In genomic region chr3:124639406-124640237, GRCh38 we compare ENCODE assay signal across 11 cellular contexts.
DNase-seq lines count a peak whose midpoint lies in the region; ATAC-seq and TF ChIP-seq lines count a peak whose summit lies in the region.
"Had no signal": no experiment of that assay in that cellular context is flagged by ENCODE, and none has a peak within 500 bp of the region (broad histone marks: within the 10 kb centered on the region; RNA-seq: fewer than 3 reads in every experiment).

No MANE protein-coding gene starts in this region.

- H3K9me3 ChIP-seq in ascending aorta = no peaks in the 10 kb centered on the region

- ATAC-seq in HG02885 (IDR thresholded peaks at IDR 0.05; ENCODE audit: poor library complexity, unreplicated experiment) = peak; percentile 59
- peak; percentile 77 to 82 for ATAC-seq in natural killer cell treated with Interleukin-12 subunit alpha and Interleukin-12 subunit beta and Interleukin-15 and Interleukin-18, amount 100 ng/mL, for 72 hours

- no peaks in the 10 kb centered on the region for H3K36me3 Mint-ChIP-seq in natural killer cell treated with Interleukin-12 subunit alpha and Interleukin-12 subunit beta and Interleukin-15 and Interleukin-18, amount 100 ng/mL, for 72 hours

- no peak overlapping the region for H3K4me3 ChIP-seq in ascending aorta

- no peak overlapping the region for H3K27ac ChIP-seq in ascending aorta
- H3K27ac ChIP-seq: 22Rv1 had no signal

- peak overlapping the region; percentile 12 to 39 for H3K27ac Mint-ChIP-seq in natural killer cell treated with Interleukin-12 subunit alpha and Interleukin-12 subunit beta and Interleukin-15 and Interleukin-18, amount 100 ng/mL, for 72 hours

- H3K36me3 ChIP-seq in ascending aorta = peaks cover 25 to 50% of the 10 kb centered on the region in 2 donors

- peak; percentile 20 for DNase-seq in SIG-M5 treated with dmso at 0.1 percent for 504 hours (lab: John Stamatoyannopoulos, UW; ENCODE audit: unreplicated experiment)
- no peak for DNase-seq in SIG-M5 (lab: John Stamatoyannopoulos, UW)
- peak; percentile 40 for DNase-seq in SW480 (ENCODE audit: low spot score)
- peak; percentile 63 for DNase-seq in natural killer cell treated with Interleukin-12 subunit alpha and Interleukin-12 subunit beta and Interleukin-15 and Interleukin-18, amount 100 ng/mL, for 72 hours (ENCODE audit: low spot score)
- DNase-seq in ascending aorta (ENCODE audit: low spot score in 2 of 2) = no peak
- DNase-seq in GF-D8 (lab: John Stamatoyannopoulos, UW) = no peak
- no peak for DNase-seq in HuH-7.5 (ENCODE audit: low spot score)
- DNase-seq: cortex of kidney, islet precursor cell had no signal

- TF ChIP-seq CTCF in ascending aorta (IDR thresholded peaks at IDR 0.05) = no peak

- H3K27me3 ChIP-seq in ascending aorta = no peaks in the 10 kb centered on the region

- H3K27me3 Mint-ChIP-seq in natural killer cell treated with Interleukin-12 subunit alpha and Interleukin-12 subunit beta and Interleukin-15 and Interleukin-18, amount 100 ng/mL, for 72 hours = peaks cover 13 to 25% of the 10 kb centered on the region in 2 donors

- peak overlapping the region; percentile 50 for H3K4me3 Mint-ChIP-seq in natural killer cell treated with Interleukin-12 subunit alpha and Interleukin-12 subunit beta and Interleukin-15 and Interleukin-18, amount 100 ng/mL, for 72 hours

- H3K9me3 Mint-ChIP-seq in natural killer cell treated with Interleukin-12 subunit alpha and Interleukin-12 subunit beta and Interleukin-15 and Interleukin-18, amount 100 ng/mL, for 72 hours = no peaks in the 10 kb centered on the region

- peaks cover 45 to 50% of the 10 kb centered on the region in 2 donors for H3K4me1 Mint-ChIP-seq in natural killer cell treated with Interleukin-12 subunit alpha and Interleukin-12 subunit beta and Interleukin-15 and Interleukin-18, amount 100 ng/mL, for 72 hours (ENCODE audit: low read depth in 2 of 2)

- no peaks in the 10 kb centered on the region for H3K4me1 ChIP-seq in ascending aorta

- intact Hi-C loops in ascending aorta (cut with DNase I) = no loop called here

Comparison
In these comparisons a context has a peak if more than half of its experiments do, and no peak if none do; other contexts are left out.
1. DNase-seq: peak in SIG-M5 treated with dmso at 0.1 percent for 504 hours (single experiment), SW480 (single experiment) and natural killer cell treated with Interleukin-12 subunit alpha and Interleukin-12 subunit beta and Interleukin-15 and Interleukin-18, amount 100 ng/mL, for 72 hours (single experiment); none in SIG-M5 (single experiment), ascending aorta (0 of 2), GF-D8 (single experiment) and HuH-7.5 (single experiment).